21 cellular contexts compared by ENCODE assay signal in the genomic region with DNA sequence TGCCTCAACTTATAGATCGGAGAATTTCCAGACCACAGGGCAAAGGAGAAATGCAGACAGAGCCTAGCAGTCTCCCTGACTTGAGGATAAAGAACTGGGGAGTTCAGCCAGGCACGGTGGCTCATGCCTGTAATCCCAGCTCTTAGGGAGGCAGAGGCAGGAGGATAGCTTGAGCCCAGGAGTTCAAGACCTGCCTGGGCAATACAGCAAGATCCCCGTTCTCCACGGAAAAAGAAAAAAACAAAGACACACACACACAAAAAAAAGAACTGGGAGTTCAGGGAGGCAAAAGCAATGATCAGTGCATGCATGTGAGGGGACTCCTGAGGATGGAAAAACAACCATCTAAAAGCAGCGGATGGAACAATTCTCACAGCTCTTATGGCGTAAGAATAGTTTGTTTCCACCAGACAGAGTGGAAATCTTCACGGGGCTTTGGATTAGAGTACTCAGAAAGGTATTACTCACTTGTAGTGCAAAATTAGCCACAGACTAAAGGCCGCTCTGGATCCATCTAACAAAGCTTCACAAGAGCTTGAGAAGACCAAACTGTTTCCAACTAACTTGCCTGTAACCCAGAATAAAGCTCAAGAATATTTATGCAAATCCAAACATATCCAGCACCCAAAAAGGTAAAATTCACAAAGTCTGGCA. TPM values are rescaled to one million over a fixed set of nuclear protein-coding genes. Genes with fewer than 3 reads are reported as not detected.
DNase-seq lines count a peak whose midpoint lies in the region; ATAC-seq and TF ChIP-seq lines count a peak whose summit lies in the region.
"Had no signal": no experiment of that assay in that cellular context is flagged by ENCODE, and none has a peak within 500 bp of the region (broad histone marks: within the 10 kb centered on the region; RNA-seq: fewer than 3 reads in every experiment).

No MANE protein-coding gene starts in this region.

- no peaks in the 10 kb centered on the region for H3K9me3 ChIP-seq in OCI-LY1 (ENCODE audit: low read length)
- H3K9me3 ChIP-seq: left lung, right lobe of liver had no signal

- H3F3A ChIP-seq in OCI-LY1 (ENCODE audit: insufficient read depth, low read length): no peaks in the 10 kb centered on the region

- H3K27me3 ChIP-seq in OCI-LY1 (ENCODE audit: insufficient read depth, low read length) (no peaks in the 10 kb centered on the region), foreskin keratinocyte (no peaks in the 10 kb centered on the region)
- H3K27me3 ChIP-seq: left lung, right lobe of liver had no signal

- H3K27ac Mint-ChIP-seq in natural killer cell: peak overlapping the region; percentile 37 to 74
- H3K27ac Mint-ChIP-seq in natural killer cell treated with Interleukin-12 subunit alpha and Interleukin-12 subunit beta and Interleukin-15 and Interleukin-18, amount 100 ng/mL, for 72 hours: no peak overlapping the region
- H3K27ac Mint-ChIP-seq in stimulated activated memory B cell treated with anti-CD40 and anti-IgM and Interleukin-4, amounts not matched to agents 10 μg/mL and 1 μg/mL and 100 μg/mL, for 72 hours: peak overlapping the region; percentile 26

- no peaks in the 10 kb centered on the region for H3K27me3 Mint-ChIP-seq in natural killer cell (ENCODE audit: low read depth in 2 of 2)
- no peaks in the 10 kb centered on the region for H3K27me3 Mint-ChIP-seq in natural killer cell treated with Interleukin-12 subunit alpha and Interleukin-12 subunit beta and Interleukin-15 and Interleukin-18, amount 100 ng/mL, for 72 hours
- H3K27me3 Mint-ChIP-seq in stimulated activated memory B cell treated with anti-CD40 and anti-IgM and Interleukin-4, amounts not matched to agents 10 μg/mL and 1 μg/mL and 100 μg/mL, for 72 hours: no peaks in the 10 kb centered on the region

- no peak overlapping the region for H2AFZ ChIP-seq in OCI-LY1 (ENCODE audit: low read length)

- no peaks in the 10 kb centered on the region for H4K20me1 ChIP-seq in OCI-LY1 (ENCODE audit: insufficient read depth, low read length)

- no peak overlapping the region for H3K4me3 Mint-ChIP-seq in natural killer cell
- H3K4me3 Mint-ChIP-seq in natural killer cell treated with Interleukin-12 subunit alpha and Interleukin-12 subunit beta and Interleukin-15 and Interleukin-18, amount 100 ng/mL, for 72 hours: no peak overlapping the region
- no peak overlapping the region for H3K4me3 Mint-ChIP-seq in stimulated activated memory B cell treated with anti-CD40 and anti-IgM and Interleukin-4, amounts not matched to agents 10 μg/mL and 1 μg/mL and 100 μg/mL, for 72 hours

- no peak overlapping the region for H3K9ac ChIP-seq in OCI-LY1 (ENCODE audit: low read length)

- H3K4me3 ChIP-seq in OCI-LY1 (ENCODE audit: low read depth, low read length, poor library complexity, severe bottlenecking): no peak overlapping the region
- H3K4me3 ChIP-seq: K562, left lung, right lobe of liver had no signal

- intact Hi-C loops in natural killer cell (cut with micrococcal nuclease): no loop called here

- DNase-seq in natural killer cell (no peak), amniotic epithelial cell (ENCODE audit: low read depth) (peak; percentile 37), hepatic stellate cell (ENCODE audit: low spot score) (no peak), foreskin keratinocyte (no peak)
- no peak for DNase-seq in natural killer cell treated with Interleukin-12 subunit alpha and Interleukin-12 subunit beta and Interleukin-15 and Interleukin-18, amount 100 ng/mL, for 72 hours (ENCODE audit: low spot score)
- DNase-seq: AML-193; amygdala; caudate nucleus; effector CD4-positive, alpha-beta T cell; glutamatergic neuron; left lung; NCI-H1048; NCI-H2029 treated with DMSO at 0.1 percent for 48 hours; NCI-H510A treated with DMSO at 0.1 percent for 48 hours; right lobe of liver; SHP77; T-helper 1 cell had no signal

- peak overlapping the region; percentile 25; the same call in 1 of the 2 replicates for H3K4me2 ChIP-seq in OCI-LY1 (ENCODE audit: low read length)

- H3K9me2 ChIP-seq in OCI-LY1 (ENCODE audit: low read depth, low read length): no peaks in the 10 kb centered on the region

- peaks cover 83% of the 10 kb centered on the region for H3K79me2 ChIP-seq in OCI-LY1 (ENCODE audit: insufficient read depth, low read length)

- H3K36me3 Mint-ChIP-seq in natural killer cell: no peaks in the 10 kb centered on the region
- no peaks in the 10 kb centered on the region for H3K36me3 Mint-ChIP-seq in natural killer cell treated with Interleukin-12 subunit alpha and Interleukin-12 subunit beta and Interleukin-15 and Interleukin-18, amount 100 ng/mL, for 72 hours
- peaks cover 23% of the 10 kb centered on the region for H3K36me3 Mint-ChIP-seq in stimulated activated memory B cell treated with anti-CD40 and anti-IgM and Interleukin-4, amounts not matched to agents 10 μg/mL and 1 μg/mL and 100 μg/mL, for 72 hours

- no peaks in the 10 kb centered on the region for H3K9me3 Mint-ChIP-seq in natural killer cell
- no peaks in the 10 kb centered on the region for H3K9me3 Mint-ChIP-seq in natural killer cell treated with Interleukin-12 subunit alpha and Interleukin-12 subunit beta and Interleukin-15 and Interleukin-18, amount 100 ng/mL, for 72 hours
- H3K9me3 Mint-ChIP-seq in stimulated activated memory B cell treated with anti-CD40 and anti-IgM and Interleukin-4, amounts not matched to agents 10 μg/mL and 1 μg/mL and 100 μg/mL, for 72 hours: no peaks in the 10 kb centered on the region

- peaks cover 6% of the 10 kb centered on the region; the same call in 1 of the 2 replicates for H3K36me3 ChIP-seq in OCI-LY1 (ENCODE audit: insufficient read depth, low read length)
- H3K36me3 ChIP-seq: right lobe of liver had no signal

- H3K4me1 Mint-ChIP-seq in natural killer cell: peaks cover 48 to 51% of the 10 kb centered on the region in 2 donors
- peaks cover 46 to 51% of the 10 kb centered on the region in 2 donors for H3K4me1 Mint-ChIP-seq in natural killer cell treated with Interleukin-12 subunit alpha and Interleukin-12 subunit beta and Interleukin-15 and Interleukin-18, amount 100 ng/mL, for 72 hours (ENCODE audit: low read depth in 2 of 2)
- peaks cover 52% of the 10 kb centered on the region for H3K4me1 Mint-ChIP-seq in stimulated activated memory B cell treated with anti-CD40 and anti-IgM and Interleukin-4, amounts not matched to agents 10 μg/mL and 1 μg/mL and 100 μg/mL, for 72 hours

- TF ChIP-seq CTCF in natural killer cell (IDR thresholded peaks at IDR 0.05) (no peak), OCI-LY1 (IDR thresholded peaks at IDR 0.05; ENCODE audit: low read length) (no peak), foreskin keratinocyte (conservative IDR thresholded peaks at IDR 0.05) (no peak)

- H3K27ac ChIP-seq in OCI-LY1 (ENCODE audit: low read depth, low read length, poor library complexity, severe bottlenecking) (peak overlapping the region; percentile 73), foreskin keratinocyte (no peak overlapping the region)
- H3K27ac ChIP-seq: left lung, right lobe of liver had no signal

- ATAC-seq in natural killer cell: no peak
- ATAC-seq in natural killer cell treated with Interleukin-12 subunit alpha and Interleukin-12 subunit beta and Interleukin-15 and Interleukin-18, amount 100 ng/mL, for 72 hours: no peak
- peak; percentile 47 for ATAC-seq in stimulated activated memory B cell treated with anti-CD40 and anti-IgM and Interleukin-4, amounts not matched to agents 10 μg/mL and 1 μg/mL and 100 μg/mL, for 72 hours
- ATAC-seq in foreskin keratinocyte: no peak
- ATAC-seq: HCT116, K562, left lung, right lobe of liver had no signal

- H3K4me1 ChIP-seq in OCI-LY1 (ENCODE audit: insufficient read depth, low read length, severe bottlenecking) (peaks cover 28% of the 10 kb centered on the region), foreskin keratinocyte (no peaks in the 10 kb centered on the region)

RNA-seq across cellular contexts. Expression of a gene that starts 16.3 kb away (rescaled TPM):
- 10 to 100 TPM; 78.7 to 89.3 (median 81.8) TPM for total RNA-seq in natural killer cell
- total RNA-seq in natural killer cell treated with Interleukin-12 subunit alpha and Interleukin-12 subunit beta and Interleukin-15 and Interleukin-18, amount 100 ng/mL, for 72 hours: 100 to 1,000 TPM in 1 of 2 donors, 10 to 100 TPM in 1; 73.0 to 114 TPM
- total RNA-seq in foreskin keratinocyte: 127 and 135 TPM in 2 replicates
- polyA plus RNA-seq in foreskin keratinocyte: 141 and 143 TPM in 2 replicates

RNA-seq across cellular contexts. Expression of a gene that starts 41.7 kb away (rescaled TPM):
- total RNA-seq in natural killer cell (1 to 10 TPM; 3.8 to 6.4 (median 5.1) TPM), foreskin keratinocyte (9.0 and 12.7 TPM in 2 replicates)
- total RNA-seq in natural killer cell treated with Interleukin-12 subunit alpha and Interleukin-12 subunit beta and Interleukin-15 and Interleukin-18, amount 100 ng/mL, for 72 hours: 1 to 10 TPM; 3.8 to 7.1 TPM
- polyA plus RNA-seq in foreskin keratinocyte: 13.0 and 18.6 TPM in 2 replicates

RNA-seq across cellular contexts. Expression of a gene that starts 45.6 kb away (rescaled TPM):
- 10 to 100 TPM; 19.2 to 26.7 (median 19.7) TPM for total RNA-seq in natural killer cell
- 10 to 100 TPM; 19.7 to 41.2 TPM for total RNA-seq in natural killer cell treated with Interleukin-12 subunit alpha and Interleukin-12 subunit beta and Interleukin-15 and Interleukin-18, amount 100 ng/mL, for 72 hours
- total RNA-seq in foreskin keratinocyte: 19.0 and 22.6 TPM in 2 replicates
- 14.7 and 15.9 TPM in 2 replicates for polyA plus RNA-seq in foreskin keratinocyte

RNA-seq across cellular contexts. Expression of a gene that starts 48.7 kb away (rescaled TPM):
- total RNA-seq in natural killer cell: 10 to 100 TPM; 38.0 to 43.8 (median 39.1) TPM
- total RNA-seq in natural killer cell treated with Interleukin-12 subunit alpha and Interleukin-12 subunit beta and Interleukin-15 and Interleukin-18, amount 100 ng/mL, for 72 hours: 10 to 100 TPM; 23.7 to 41.3 TPM
- 13.1 and 13.5 TPM in 2 replicates for total RNA-seq in foreskin keratinocyte
- polyA plus RNA-seq in foreskin keratinocyte: 5.5 and 6.8 TPM in 2 replicates

Comparison
In these comparisons a context has a peak if more than half of its experiments do, and no peak if none do; other contexts are left out.
1. H3K27ac Mint-ChIP-seq: peak in natural killer cell (2 of 2) and stimulated activated memory B cell treated with anti-CD40 and anti-IgM and Interleukin-4, amounts not matched to agents 10 μg/mL and 1 μg/mL and 100 μg/mL, for 72 hours (single experiment); none in natural killer cell treated with Interleukin-12 subunit alpha and Interleukin-12 subunit beta and Interleukin-15 and Interleukin-18, amount 100 ng/mL, for 72 hours (0 of 2).